Comparison of ENCODE assay signal across 11 cellular contexts in genomic region chr4:94567811-94568210, GRCh38.
DNase-seq lines count a peak whose midpoint lies in the region; ATAC-seq, FAIRE-seq and TF ChIP-seq lines count a peak whose summit lies in the region.
"Had no signal": no experiment of that assay in that cellular context is flagged by ENCODE, and none has a peak within 500 bp of the region (broad histone marks: within the 10 kb centered on the region; RNA-seq: fewer than 3 reads in every experiment).

No MANE protein-coding gene starts in this region.

- TF ChIP-seq POLR2A in GM12892 (IDR thresholded peaks at IDR 0.05; ENCODE audit: low read depth, low read length) (no peak), testis (IDR thresholded peaks at IDR 0.05) (no peak), gastroesophageal sphincter (IDR thresholded peaks at IDR 0.05) (no peak)

- H3K27ac ChIP-seq in testis, result no peak overlapping the region
- no peak overlapping the region for H3K27ac ChIP-seq in gastroesophageal sphincter

- intact Hi-C loops in testis (cut with DNase I; ENCODE audit: low total_unique reads), result no loop called here

- no peaks in the 10 kb centered on the region for H3K27me3 Mint-ChIP-seq in effector memory CD8-positive, alpha-beta T cell
- H3K27me3 Mint-ChIP-seq: CD4-positive, alpha-beta T cell; T-helper 17 cell had no signal

- TF ChIP-seq CTCF in testis (IDR thresholded peaks at IDR 0.05) (no peak), gastroesophageal sphincter (IDR thresholded peaks at IDR 0.05) (no peak)

- no peaks in the 10 kb centered on the region for H3K36me3 ChIP-seq in testis (ENCODE audit: low read depth, missing control alignments)
- H3K36me3 ChIP-seq in gastroesophageal sphincter, result no peaks in the 10 kb centered on the region

- H3K9me3 Mint-ChIP-seq in effector memory CD8-positive, alpha-beta T cell, result no peaks in the 10 kb centered on the region
- H3K9me3 Mint-ChIP-seq: CD4-positive, alpha-beta T cell had no signal

- 53% methylated on average over 5 of the region's 5 CpGs for WGBS in testis, 2 donors
- WGBS in gastroesophageal sphincter (ENCODE audit: low coverage in 1 of 2), 2 donors, result 44 to 45% methylated on average over 5 of the region's 5 CpGs

- H3K27me3 ChIP-seq in testis (no peaks in the 10 kb centered on the region), gastroesophageal sphincter (no peaks in the 10 kb centered on the region)

- H3K9me3 ChIP-seq in testis (no peaks in the 10 kb centered on the region), gastroesophageal sphincter (no peaks in the 10 kb centered on the region)

- peak; percentile 64 for FAIRE-seq in GM12892 (lab: Jason Lieb, UNC)

- H3K4me1 Mint-ChIP-seq in effector memory CD8-positive, alpha-beta T cell (ENCODE audit: low read depth in 2 of 2), result peaks cover 2 to 6% of the 10 kb centered on the region in 2 donors

- H3K4me3 Mint-ChIP-seq in effector memory CD8-positive, alpha-beta T cell, result peak overlapping the region; percentile 18 to 55
- H3K4me3 Mint-ChIP-seq: CD4-positive, alpha-beta T cell; T-helper 17 cell had no signal

- peak overlapping the region; percentile 7 to 66 for H3K27ac Mint-ChIP-seq in effector memory CD8-positive, alpha-beta T cell
- H3K27ac Mint-ChIP-seq: CD4-positive, alpha-beta T cell; T-helper 17 cell had no signal

- DNase-seq in GM12892 (ENCODE audit: insufficient read length), result no peak
- DNase-seq in effector memory CD8-positive, alpha-beta T cell, result no peak
- DNase-seq in testis, result no peak
- no peak for DNase-seq in stimulated activated CD4-positive, alpha-beta T cell treated with anti-CD3 and anti-CD28 coated beads, Interleukin-1b, Interleukin-23, amount 100 ng/mL, for 48 hours
- DNase-seq in activated effector memory CD4-positive, alpha-beta T cell treated with Interleukin-2 at 50 U/mL for 16 hours, result no peak
- DNase-seq: CD4-positive, alpha-beta T cell; posterior cingulate gyrus; T-helper 17 cell had no signal

- no peaks in the 10 kb centered on the region for H3K36me3 Mint-ChIP-seq in effector memory CD8-positive, alpha-beta T cell (ENCODE audit: insufficient read depth)

- H3K4me1 ChIP-seq in testis (no peaks in the 10 kb centered on the region), gastroesophageal sphincter (peaks cover 0 to 48% (median 0%) of the 10 kb centered on the region in 3 donors)

- no peak overlapping the region for H3K4me3 ChIP-seq in testis
- no peak overlapping the region for H3K4me3 ChIP-seq in gastroesophageal sphincter

- ATAC-seq in GM19397 (IDR thresholded peaks at IDR 0.05; ENCODE audit: unreplicated experiment) (peak; percentile 56), HG03135 (IDR thresholded peaks at IDR 0.05; ENCODE audit: unreplicated experiment) (peak; percentile 84), gastroesophageal sphincter (no peak)
- ATAC-seq in effector memory CD8-positive, alpha-beta T cell (replicated peaks), result peak; percentile 47
- ATAC-seq: T-helper 17 cell had no signal

- no peak for TF ChIP-seq EP300 in gastroesophageal sphincter (IDR thresholded peaks at IDR 0.05)
